In genomic region chr21:29025328-29025713, GRCh38 we compare ENCODE assay signal across 8 cellular contexts. TPM values are rescaled to one million over a fixed set of nuclear protein-coding genes. Genes with fewer than 3 reads are reported as not detected.
DNase-seq lines count a peak whose midpoint lies in the region; ATAC-seq and TF ChIP-seq lines count a peak whose summit lies in the region.

No MANE protein-coding gene starts in this region.

- H3K4me1 Mint-ChIP-seq in memory B cell: peaks cover 16% of the 10 kb centered on the region

- no peak for TF ChIP-seq POLR2A in breast epithelium (IDR thresholded peaks at IDR 0.05)

- H3K4me1 ChIP-seq in BLaER1 (peaks cover 20% of the 10 kb centered on the region), breast epithelium (peaks cover 0 to 9% of the 10 kb centered on the region in 2 donors)

- H3K27ac Mint-ChIP-seq in memory B cell: peak overlapping the region; percentile 95

- intact Hi-C loops in breast epithelium (cut with DNase I; ENCODE audit: low total_unique reads): no loop called here

- peak overlapping the region; percentile 94 for H3K9ac ChIP-seq in BLaER1

- H3K4me2 ChIP-seq in BLaER1: peak overlapping the region; percentile 78

- H3K9me3 ChIP-seq in BLaER1 (no peaks in the 10 kb centered on the region), breast epithelium (no peaks in the 10 kb centered on the region)

- H4K20me1 ChIP-seq in BLaER1: no peaks in the 10 kb centered on the region

- no peaks in the 10 kb centered on the region for H3K36me3 Mint-ChIP-seq in memory B cell

- peak overlapping the region; percentile 97 for H3K4me3 Mint-ChIP-seq in memory B cell

- DNase-seq in LHCN-M2 (ENCODE audit: low read depth) (peak; percentile 19), breast epithelium (ENCODE audit: low spot score in 2 of 2) (no peak), memory B cell (ENCODE audit: low spot score in 2 of 2) (no peak), NCI-H1105 treated with DMSO at 0.1 percent for 48 hours (lab: John Stamatoyannopoulos, UW) (no peak), putamen (ENCODE audit: low spot score) (no peak), NCI-H2081 (lab: John Stamatoyannopoulos, UW) (no peak)
- no peak for DNase-seq in NK-92 treated with Interleukin-12 subunit alpha and Interleukin-12 subunit beta, amount 100 ng/mL, for 24 hours (lab: John Stamatoyannopoulos, UW)

- no peaks in the 10 kb centered on the region for H3K27me3 ChIP-seq in BLaER1
- no peaks in the 10 kb centered on the region for H3K27me3 ChIP-seq in breast epithelium

- H3K9me3 Mint-ChIP-seq in memory B cell: no peaks in the 10 kb centered on the region

- ATAC-seq in memory B cell (ENCODE audit: low read depth): no peak

- H3K27ac ChIP-seq in BLaER1 (peak overlapping the region; percentile 97), breast epithelium (peak overlapping the region; percentile 96 to 98)

- H3K27me3 Mint-ChIP-seq in memory B cell: no peaks in the 10 kb centered on the region

- no peak for TF ChIP-seq CTCF in breast epithelium (IDR thresholded peaks at IDR 0.05)

- peaks cover 21% of the 10 kb centered on the region for H3K36me3 ChIP-seq in BLaER1
- H3K36me3 ChIP-seq in breast epithelium: no peaks in the 10 kb centered on the region

- H3K4me3 ChIP-seq in BLaER1: peak overlapping the region; percentile 73
- peak overlapping the region; percentile 65 to 82 (median 74) for H3K4me3 ChIP-seq in breast epithelium

RNA-seq across cellular contexts. Expression of gene USP16, which starts 0.9 kb away (rescaled TPM):
- 40.4 and 41.1 TPM in 2 replicates for total RNA-seq in LHCN-M2 (2014; rRNA removed)
- polyA plus RNA-seq in LHCN-M2 (2012): 14.3 TPM
- total RNA-seq in breast epithelium: 10 to 100 TPM; 35.4 to 53.0 (median 35.7) TPM

RNA-seq across cellular contexts. Expression of gene RWDD2B, which starts 6.2 kb away (rescaled TPM):
- 21.8 and 25.4 TPM in 2 replicates for total RNA-seq in LHCN-M2 (2014; rRNA removed)
- polyA plus RNA-seq in LHCN-M2 (2012): 18.6 TPM
- total RNA-seq in breast epithelium: 10 to 100 TPM; 10.4 to 14.1 (median 12.1) TPM

RNA-seq across cellular contexts. Expression of gene LTN1, which starts 32.6 kb away (rescaled TPM):
- 22.2 and 24.3 TPM in 2 replicates for total RNA-seq in LHCN-M2 (2014; rRNA removed)
- 3.0 TPM for polyA plus RNA-seq in LHCN-M2 (2012)
- total RNA-seq in breast epithelium: 10 to 100 TPM; 27.4 to 41.1 (median 29.8) TPM

RNA-seq across cellular contexts. Expression of gene CCT8, which starts 48.1 kb away (rescaled TPM):
- 246 and 253 TPM in 2 replicates for total RNA-seq in LHCN-M2 (2014; rRNA removed)
- polyA plus RNA-seq in LHCN-M2 (2012): 136 TPM
- total RNA-seq in breast epithelium: 100 to 1,000 TPM; 104 to 155 (median 121) TPM
